In the genomic region with DNA sequence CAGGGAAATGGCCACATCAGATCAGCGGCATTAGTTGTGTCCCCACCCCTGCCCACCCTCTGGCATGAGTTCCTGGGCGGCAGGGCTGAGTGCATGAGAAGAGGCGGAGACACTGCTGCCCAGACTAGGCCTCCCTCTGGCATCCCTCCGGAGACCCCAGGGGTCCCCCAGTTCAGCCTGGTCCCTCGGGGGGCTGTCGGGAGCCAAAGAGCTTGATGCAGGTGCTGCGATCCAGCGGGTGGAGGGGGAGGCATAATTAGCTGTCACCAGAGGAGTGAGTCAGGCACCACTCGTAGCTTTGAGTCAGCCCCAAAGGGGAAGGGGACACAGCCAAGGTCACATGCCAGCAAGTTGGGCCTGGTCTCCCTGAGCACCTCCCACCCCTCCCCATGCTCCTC, we compare ENCODE assay signal across 22 cellular contexts.
"Had no signal": no experiment of that assay in that cellular context is flagged by ENCODE, and none has a peak within 500 bp of the region (broad histone marks: within the 10 kb centered on the region; RNA-seq: fewer than 3 reads in every experiment).

No MANE protein-coding gene starts in this region.

- ATAC-seq: foreskin keratinocyte; gastroesophageal sphincter; heart right ventricle; left ventricle myocardium superior; lower lobe of right lung; mucosa of descending colon; natural killer cell treated with Interleukin-12 subunit alpha and Interleukin-12 subunit beta and Interleukin-15 and Interleukin-18, amount 100 ng/mL, for 72 hours; pancreas; right lobe of liver had no signal

- H3K9me3 Mint-ChIP-seq: endodermal cell; naive B cell; natural killer cell treated with Interleukin-12 subunit alpha and Interleukin-12 subunit beta and Interleukin-15 and Interleukin-18, amount 100 ng/mL, for 72 hours; neural crest cell; type B pancreatic cell had no signal

- H3K4me3 Mint-ChIP-seq: endodermal cell; naive B cell; natural killer cell treated with Interleukin-12 subunit alpha and Interleukin-12 subunit beta and Interleukin-15 and Interleukin-18, amount 100 ng/mL, for 72 hours; neural crest cell; type B pancreatic cell had no signal

- H3K4me1 Mint-ChIP-seq: endodermal cell had no signal

- H3K36me3 Mint-ChIP-seq: natural killer cell treated with Interleukin-12 subunit alpha and Interleukin-12 subunit beta and Interleukin-15 and Interleukin-18, amount 100 ng/mL, for 72 hours; type B pancreatic cell had no signal

- DNase-seq: effector CD4-positive, alpha-beta T cell; foreskin keratinocyte; heart right ventricle; hippocampal formation; kidney glomerular epithelial cell; left ventricle myocardium superior; lower lobe of right lung; mucosa of descending colon; naive B cell; pancreas; right lobe of liver; small intestine; stimulated activated CD4-positive, alpha-beta T cell treated with anti-CD3 and anti-CD28 coated beads, Interleukin-2, amount 100 ng/mL, for 48 hours; stimulated activated naive CD4-positive, alpha-beta T cell; substantia nigra; testis; tibial artery had no signal

- H3K27ac Mint-ChIP-seq: endodermal cell; naive B cell; natural killer cell treated with Interleukin-12 subunit alpha and Interleukin-12 subunit beta and Interleukin-15 and Interleukin-18, amount 100 ng/mL, for 72 hours; type B pancreatic cell had no signal
